Comparison of ENCODE assay signal across 10 cellular contexts in genomic region chr3:137988152-137988551, GRCh38. TPM values are rescaled to one million over a fixed set of nuclear protein-coding genes. Genes with fewer than 3 reads are reported as not detected.
DNase-seq lines count a peak whose midpoint lies in the region; ATAC-seq and TF ChIP-seq lines count a peak whose summit lies in the region.
"Had no signal": no experiment of that assay in that cellular context is flagged by ENCODE, and none has a peak within 500 bp of the region (broad histone marks: within the 10 kb centered on the region; RNA-seq: fewer than 3 reads in every experiment).

No MANE protein-coding gene starts in this region.

- no peak for TF ChIP-seq CTCF in lung (IDR thresholded peaks at IDR 0.05; ENCODE audit: control extremely low read depth, extremely low read depth)
- TF ChIP-seq CTCF in tibial artery (IDR thresholded peaks at IDR 0.05), result no peak

- H3K9me3 ChIP-seq in lung (ENCODE audit: control insufficient read depth in 2 of 2, insufficient read depth in 1 of 2, low read length in 1 of 2) (peaks cover 0 to 2% of the 10 kb centered on the region in 2 donors), tibial artery (no peaks in the 10 kb centered on the region)
- H3K9me3 ChIP-seq: SJSA1 had no signal

- WGBS in lung, 2 donors, result 47 to 69% methylated on average over 4 of the region's 4 CpGs

- H3K4me1 ChIP-seq in lung (ENCODE audit: control insufficient read depth in 2 of 2, insufficient read depth in 2 of 2, low read length in 2 of 2) (peaks cover 0 to 3% of the 10 kb centered on the region in 2 donors), tibial artery (no peaks in the 10 kb centered on the region)
- H3K4me1 ChIP-seq: SJSA1 had no signal

- no peak overlapping the region for H3K4me3 ChIP-seq in lung
- H3K4me3 ChIP-seq in tibial artery, result no peak overlapping the region
- H3K4me3 ChIP-seq: SJSA1, skin epidermis had no signal

- DNase-seq in NCI-H510A treated with DMSO at 0.1 percent for 48 hours (lab: John Stamatoyannopoulos, UW) (peak; percentile 39), NCI-H510A (lab: John Stamatoyannopoulos, UW) (no peak), lung (ENCODE audit: low spot score) (no peak), cardiac septum (ENCODE audit: low spot score) (no peak), tibial artery (no peak), DMS79 (lab: John Stamatoyannopoulos, UW) (no peak)

- no peaks in the 10 kb centered on the region for H3K27me3 ChIP-seq in lung (ENCODE audit: control insufficient read depth, insufficient read depth)
- no peaks in the 10 kb centered on the region for H3K27me3 ChIP-seq in tibial artery
- H3K27me3 ChIP-seq: SJSA1 had no signal

- intact Hi-C loops in cardiac septum (cut with DNase I) (no loop called here), tibial artery (cut with DNase I; ENCODE audit: low total_unique reads) (no loop called here)

- peak; percentile 81 for ATAC-seq in GM21447 (IDR thresholded peaks at IDR 0.05; ENCODE audit: unreplicated experiment)
- ATAC-seq in HG03175 (IDR thresholded peaks at IDR 0.05; ENCODE audit: unreplicated experiment), result peak; percentile 79
- ATAC-seq in lung (ENCODE audit: insufficient read depth, low FRiP score), result peak; percentile 19

- H3K27ac ChIP-seq in lung (ENCODE audit: low read depth in 1 of 2, low read length in 1 of 2) (no peak overlapping the region), tibial artery (no peak overlapping the region)
- H3K27ac ChIP-seq: SJSA1, skin epidermis had no signal

- no peaks in the 10 kb centered on the region for H3K36me3 ChIP-seq in lung (ENCODE audit: control insufficient read depth in 2 of 2, insufficient read depth in 2 of 2, low read length in 2 of 2)
- no peaks in the 10 kb centered on the region for H3K36me3 ChIP-seq in tibial artery
- H3K36me3 ChIP-seq: SJSA1 had no signal

RNA-seq across cellular contexts. Expression of gene CLDN18, which starts 21.8 kb away (rescaled TPM):
- total RNA-seq in lung (100 to 1,000 TPM; 114 to 316 TPM), cardiac septum (not detected)
- 100 to 1,000 TPM in 1 of 2 donors, 10 to 100 TPM in 1; 31.4 to 118 TPM for polyA plus RNA-seq in lung
- total RNA-seq: SJSA1 had no signal

Comparison
In these comparisons a context has a peak if more than half of its experiments do, and no peak if none do; other contexts are left out.
1. ATAC-seq: peak in every context shown above with its lines; median percentile 81 in GM21447; 79 in HG03175; 19 in lung.
2. RNA of gene CLDN18, which starts 21.8 kb away (total RNA-seq): 114 to 316 TPM in lung; not detected in cardiac septum (single experiment); every median in the first group is over 100 times any median in the second.